In the genomic region with DNA sequence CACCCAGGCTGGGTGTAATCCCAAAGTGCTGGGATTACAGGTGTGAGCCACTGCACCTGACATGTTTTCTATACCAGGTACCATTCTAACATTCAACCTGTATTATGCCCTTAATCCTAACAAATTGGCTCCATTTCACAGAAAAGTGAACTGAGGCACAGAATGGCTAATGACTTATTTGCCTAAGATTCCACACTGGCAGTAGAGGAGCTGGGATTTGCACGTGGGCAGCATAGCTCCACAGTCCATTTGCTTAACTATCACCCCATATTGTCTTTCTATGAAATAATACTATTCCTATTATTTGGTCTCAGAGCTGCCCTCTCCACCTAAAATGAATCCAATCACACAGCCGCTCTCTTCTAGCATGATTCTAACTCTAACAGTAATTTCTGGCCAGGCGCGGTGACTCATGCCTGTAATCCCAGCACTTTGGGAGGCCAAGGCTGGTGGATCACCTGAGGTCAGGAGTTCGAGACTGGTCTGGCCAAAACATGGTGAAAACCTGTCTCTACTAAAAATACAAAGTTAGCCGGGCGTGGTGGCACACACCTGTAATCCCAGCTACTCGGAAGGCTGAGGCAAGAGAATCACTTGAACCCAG, we compare ENCODE assay signal across 33 cellular contexts. TPM values are rescaled to one million over a fixed set of nuclear protein-coding genes. Genes with fewer than 3 reads are reported as not detected.
"Had no signal": no experiment of that assay in that cellular context is flagged by ENCODE, and none has a peak within 500 bp of the region (broad histone marks: within the 10 kb centered on the region; RNA-seq: fewer than 3 reads in every experiment).

No MANE protein-coding gene starts in this region.

- H3K27ac Mint-ChIP-seq: activated B cell treated with CpG ODN at 0.5 μM for 24 hours; activated CD8-positive, alpha-beta T cell treated with anti-CD3 and anti-CD28 coated beads for 36 hours; activated naive CD8-positive, alpha-beta T cell; activated T-helper 17 cell treated with anti-CD3 and anti-CD28 coated beads, Interleukin-2, amount 50 U/mL, for 72 hours; T-helper 17 cell; T-helper 2 cell treated with Interferon-gamma antibody and Interleukin-4, amounts not matched to agents 5 μg/mL and 100 μg/mL, for 36 hours had no signal

- H3K9me3 ChIP-seq: esophagus muscularis mucosa, gastrocnemius medialis, heart right ventricle had no signal

- H3K4me1 Mint-ChIP-seq: activated B cell treated with CpG ODN at 0.5 μM for 24 hours; activated T-helper 17 cell treated with anti-CD3 and anti-CD28 coated beads, Interleukin-2, amount 50 U/mL, for 72 hours had no signal

- FAIRE-seq: astrocyte, bronchial epithelial cell, colon, endometrium had no signal

- H3K4me3 Mint-ChIP-seq: activated B cell treated with CpG ODN at 0.5 μM for 24 hours; activated CD8-positive, alpha-beta T cell treated with anti-CD3 and anti-CD28 coated beads for 36 hours; activated naive CD8-positive, alpha-beta T cell; activated T-cell treated with anti-CD3 and anti-CD28 coated beads, Interleukin-2, amount 50 U/mL, for 4 hours; activated T-helper 17 cell treated with anti-CD3 and anti-CD28 coated beads, Interleukin-2, amount 50 U/mL, for 72 hours; T-helper 17 cell; T-helper 2 cell treated with Interferon-gamma antibody and Interleukin-4, amounts not matched to agents 5 μg/mL and 100 μg/mL, for 36 hours had no signal

- H3K27me3 ChIP-seq: brain microvascular endothelial cell, esophagus muscularis mucosa, foreskin keratinocyte, gastrocnemius medialis, heart right ventricle had no signal

- H3K27me3 Mint-ChIP-seq: activated CD8-positive, alpha-beta T cell treated with anti-CD3 and anti-CD28 coated beads for 36 hours had no signal

- ATAC-seq: activated CD4-positive, CD25-positive, alpha-beta regulatory T cell treated with anti-CD3 and anti-CD28 coated beads, Interleukin-2, amount 50 U/mL, for 24 hours; activated CD8-positive, alpha-beta T cell treated with anti-CD3 and anti-CD28 coated beads for 36 hours; activated T-cell treated with anti-CD3 and anti-CD28 coated beads, Interleukin-2, amount 50 U/mL, for 4 hours; activated T-helper 17 cell treated with anti-CD3 and anti-CD28 coated beads, Interleukin-2, amount 50 U/mL, for 72 hours; foreskin keratinocyte; gastrocnemius medialis; T-helper 17 cell had no signal

- H3K9me3 Mint-ChIP-seq: activated B cell treated with CpG ODN at 0.5 μM for 24 hours; activated CD8-positive, alpha-beta T cell treated with anti-CD3 and anti-CD28 coated beads for 36 hours; activated T-cell treated with anti-CD3 and anti-CD28 coated beads, Interleukin-2, amount 50 U/mL, for 4 hours; activated T-helper 17 cell treated with anti-CD3 and anti-CD28 coated beads, Interleukin-2, amount 50 U/mL, for 72 hours; T-helper 2 cell treated with Interferon-gamma antibody and Interleukin-4, amounts not matched to agents 5 μg/mL and 100 μg/mL, for 36 hours had no signal

- H3K27ac ChIP-seq: brain microvascular endothelial cell, foreskin keratinocyte, gastrocnemius medialis, WERI-Rb-1 had no signal

- H3K4me1 ChIP-seq: foreskin keratinocyte, gastrocnemius medialis had no signal

- DNase-seq: activated B cell treated with CpG ODN at 0.5 μM for 24 hours; activated CD4-positive, alpha-beta T cell treated with anti-CD3 and anti-CD28 coated beads for 48 hours; activated CD4-positive, alpha-beta T cell treated with anti-CD3 and anti-CD28 coated beads, Interleukin-2, amount 50 U/mL, for 1 hour; activated CD4-positive, alpha-beta T cell treated with anti-CD3 and anti-CD28 coated beads, Interleukin-2, amount 50 U/mL, for 48 hours; activated CD8-positive, alpha-beta memory T cell treated with anti-CD3 and anti-CD28 coated beads for 24 hours; activated CD8-positive, alpha-beta T cell treated with anti-CD3 and anti-CD28 coated beads for 36 hours; activated effector memory CD4-positive, alpha-beta T cell treated with Interleukin-2 at 50 U/mL for 16 hours; activated gamma-delta T cell treated with Interleukin-2 at 50 U/mL for 16 hours; activated naive CD4-positive, alpha-beta T cell treated with anti-CD3 and anti-CD28 coated beads, Interleukin-2, amount 50 U/mL, for 16 hours; activated naive CD4-positive, alpha-beta T cell treated with Interleukin-2 at 50 U/mL for 16 hours; activated T-cell treated with anti-CD3 and anti-CD28 coated beads, Interleukin-2, amount 50 U/mL, for 4 hours; amniotic stem cell; brain microvascular endothelial cell; caudate nucleus; effector CD8-positive, alpha-beta T cell; foreskin keratinocyte; gastrocnemius medialis; glutamatergic neuron; heart right ventricle; T-helper 1 cell; T-helper 17 cell; T1000; WERI-Rb-1 had no signal

- H3K36me3 Mint-ChIP-seq: activated naive CD8-positive, alpha-beta T cell had no signal

- H3K36me3 ChIP-seq: brain microvascular endothelial cell, esophagus muscularis mucosa, gastrocnemius medialis, heart right ventricle, WERI-Rb-1 had no signal

- H3K4me3 ChIP-seq: gastrocnemius medialis had no signal

RNA-seq across cellular contexts. Expression of a gene that starts 23.3 kb away (rescaled TPM):
- total RNA-seq: activated B cell treated with CpG ODN at 0.5 μM for 24 hours; activated CD8-positive, alpha-beta T cell treated with anti-CD3 and anti-CD28 coated beads for 36 hours; activated T-cell treated with anti-CD3 and anti-CD28 coated beads, Interleukin-2, amount 50 U/mL, for 4 hours; activated T-helper 17 cell treated with anti-CD3 and anti-CD28 coated beads, Interleukin-2, amount 50 U/mL, for 72 hours; astrocyte; bronchial epithelial cell; chondrocyte; esophagus muscularis mucosa; foreskin keratinocyte; gastrocnemius medialis; T-helper 17 cell had no signal
- polyA plus RNA-seq: foreskin keratinocyte had no signal

RNA-seq across cellular contexts. Expression of a gene that starts 34.8 kb away (rescaled TPM):
- total RNA-seq: activated B cell treated with CpG ODN at 0.5 μM for 24 hours, astrocyte, bronchial epithelial cell, foreskin keratinocyte had no signal
- polyA plus RNA-seq: foreskin keratinocyte had no signal
